In genomic region chr19:49676136-49676689, GRCh38 we compare ENCODE assay signal across 1 cellular context.
A peak's percentile ranks its signal among the peaks of the same experiment; 100 is the strongest.
TF ChIP-seq lines count a peak whose summit lies in the region.

No MANE protein-coding gene starts in this region.

TF ChIP-seq in K562, 482 proteins besides CTCF, POLR2A, EP300 and RAD21 (continues in another document):
- peak; percentile 24 to 35; a peak in 3 of 4 replicates for TF ChIP-seq SIX5 (IDR thresholded peaks at IDR 0.05; ENCODE audit: borderline replicate concordance in 1 of 2, insufficient read depth in 1 of 2, low read depth in 1 of 2, low read length in 2 of 2)
- TF ChIP-seq ZNF12 (CRISPR knock-in tag; IDR thresholded peaks at IDR 0.05), result 0 out of 2 replicates have a peak, but pooled peaks have one; percentile 18
- TF ChIP-seq TAF9B (IDR thresholded peaks at IDR 0.05; ENCODE audit: partially characterized antibody), result peak; percentile 90
- TF ChIP-seq SIN3B (IDR thresholded peaks at IDR 0.05; ENCODE audit: low read depth), result no peak
- peak; percentile 98 for TF ChIP-seq ADNP (tag; IDR thresholded peaks at IDR 0.05)
- TF ChIP-seq POLR2G (IDR thresholded peaks at IDR 0.05; ENCODE audit: low read depth, low read length), result peak; percentile 13; the same call in 1 of the 2 replicates
- peak; percentile 86; the same call in 1 of the 2 replicates for TF ChIP-seq SREBF1 (IDR thresholded peaks at IDR 0.05; ENCODE audit: borderline replicate concordance, low read depth, low read length)
- TF ChIP-seq HEY1 (CRISPR knock-in tag; IDR thresholded peaks at IDR 0.05; ENCODE audit: borderline replicate concordance), result no peak
- TF ChIP-seq ZNF165 (CRISPR knock-in tag; IDR thresholded peaks at IDR 0.05; ENCODE audit: borderline replicate concordance), result no peak
- TF ChIP-seq MYBL2 (IDR thresholded peaks at IDR 0.05; ENCODE audit: low read depth), result no peak; the same call in 1 of the 2 replicates
- no peak for TF ChIP-seq MYBL2 (CRISPR knock-in tag; IDR thresholded peaks at IDR 0.05; ENCODE audit: borderline replicate concordance)
- 0 out of 4 replicates have a peak, but pooled peaks of 1 of the 2 experiments have one; percentile 10 for TF ChIP-seq ZNF639 (CRISPR knock-in tag; conservative IDR thresholded peaks at IDR 0.05 in 1 of 2, IDR thresholded peaks at IDR 0.05 in 1 of 2)
- TF ChIP-seq GABPB1 (CRISPR knock-in tag; IDR thresholded peaks at IDR 0.05), result 0 out of 2 replicates have a peak, but pooled peaks have one; percentile 52
- no peak for TF ChIP-seq ZNF609 (CRISPR knock-in tag; IDR thresholded peaks at IDR 0.05; ENCODE audit: borderline replicate concordance)
- peak; percentile 47; the same call in 1 of the 2 replicates for TF ChIP-seq SOX6 (IDR thresholded peaks at IDR 0.05)
- TF ChIP-seq SIN3A (IDR thresholded peaks at IDR 0.05; ENCODE audit: borderline replicate concordance in 2 of 2, control insufficient read depth in 1 of 2, low read depth in 2 of 2, low read length in 2 of 2), result peak in 1 of 2 experiments; percentile 72; a peak in 1 of 4 replicates
- no peak for TF ChIP-seq ZNF217 (CRISPR knock-in tag; IDR thresholded peaks at IDR 0.05)
- TF ChIP-seq MEIS2 (IDR thresholded peaks at IDR 0.05; ENCODE audit: partially characterized antibody), result peak; percentile 11
- TF ChIP-seq TEAD1 (CRISPR knock-in tag; IDR thresholded peaks at IDR 0.05), result peak; percentile 8 to 59; a peak in 1 of 4 replicates
- TF ChIP-seq SMAD4 (CRISPR knock-in tag; conservative IDR thresholded peaks at IDR 0.05), result 0 out of 2 replicates have a peak, but pooled peaks have one; percentile 33
- TF ChIP-seq BCLAF1 (IDR thresholded peaks at IDR 0.05; ENCODE audit: borderline replicate concordance in 1 of 2, control insufficient read depth in 1 of 2, low read depth in 2 of 2, low read length in 1 of 2), result peak in 1 of 2 experiments; percentile 98; a peak in 2 of 4 replicates
- TF ChIP-seq MBD2 (IDR thresholded peaks at IDR 0.05; ENCODE audit: borderline replicate concordance, low read depth), result peak; percentile 96
- TF ChIP-seq CGGBP1 (CRISPR knock-in tag; IDR thresholded peaks at IDR 0.05), result no peak
- TF ChIP-seq L3MBTL2 (IDR thresholded peaks at IDR 0.05), result peak; percentile 30
- TF ChIP-seq MAFF (IDR thresholded peaks at IDR 0.05; ENCODE audit: low read length), result peak; percentile 77
- no peak for TF ChIP-seq PHB (CRISPR knock-in tag; IDR thresholded peaks at IDR 0.05)
- TF ChIP-seq TOE1 (IDR thresholded peaks at IDR 0.05; ENCODE audit: borderline replicate concordance), result peak; percentile 98
- no peak for TF ChIP-seq TOE1 (CRISPR knock-in tag; IDR thresholded peaks at IDR 0.05; ENCODE audit: borderline replicate concordance, low read depth)
- TF ChIP-seq ZNF212 (CRISPR knock-in tag; IDR thresholded peaks at IDR 0.05), result no peak
- peak; percentile 68; the same call in 1 of the 2 replicates for TF ChIP-seq NFRKB (IDR thresholded peaks at IDR 0.05; ENCODE audit: low read depth)
- TF ChIP-seq HNRNPLL (IDR thresholded peaks at IDR 0.05; ENCODE audit: low read depth, low read length, poor library complexity, severe bottlenecking), result peak; percentile 9
- peak; percentile 98 for TF ChIP-seq SMARCA5 (IDR thresholded peaks at IDR 0.05)
- TF ChIP-seq ZNF140 (CRISPR knock-in tag; IDR thresholded peaks at IDR 0.05), result no peak
- TF ChIP-seq SPI1 (IDR thresholded peaks at IDR 0.05; ENCODE audit: borderline replicate concordance, low read depth, low read length), result peak; percentile 57; the same call in 1 of the 2 replicates
- no peak for TF ChIP-seq POLR3G (IDR thresholded peaks at IDR 0.05; ENCODE audit: extremely low read depth, insufficient read length, insufficient replicate concordance)
- TF ChIP-seq DACH1 (IDR thresholded peaks at IDR 0.05; ENCODE audit: partially characterized antibody), result no peak
- TF ChIP-seq POLR2AphosphoS5 (IDR thresholded peaks at IDR 0.05; ENCODE audit: control insufficient read depth, insufficient read depth, low read depth, low read length), result peak; percentile 80
- no peak for TF ChIP-seq FOXA1 (IDR thresholded peaks at IDR 0.05; ENCODE audit: borderline replicate concordance)
- TF ChIP-seq GABPA (tag; conservative IDR thresholded peaks at IDR 0.05; ENCODE audit: low read depth), result no peak
- TF ChIP-seq ATF4 (CRISPR knock-in tag; IDR thresholded peaks at IDR 0.05), result no peak
- peak; percentile 11; the same call in 1 of the 2 replicates for TF ChIP-seq CBFA2T3 (IDR thresholded peaks at IDR 0.05)
- TF ChIP-seq EP400 (IDR thresholded peaks at IDR 0.05), result peak; percentile 51
- peak; percentile 58; the same call in 1 of the 2 replicates for TF ChIP-seq ATF3 (IDR thresholded peaks at IDR 0.05)
- TF ChIP-seq ATF3 (CRISPR knock-in tag; conservative IDR thresholded peaks at IDR 0.05), result peak; percentile 38; the same call in 1 of the 2 replicates
- TF ChIP-seq NCOA6 (IDR thresholded peaks at IDR 0.05), result no peak
- no peak for TF ChIP-seq THRB (CRISPR knock-in tag; conservative IDR thresholded peaks at IDR 0.05)
- no peak for TF ChIP-seq ZNF121 (CRISPR knock-in tag; conservative IDR thresholded peaks at IDR 0.05)
- no peak for TF ChIP-seq ZNF655 (CRISPR knock-in tag; IDR thresholded peaks at IDR 0.05)
- TF ChIP-seq FOXJ3 (CRISPR knock-in tag; IDR thresholded peaks at IDR 0.05), result no peak
- peak; percentile 63; the same call in 1 of the 2 replicates for TF ChIP-seq PHF8 (IDR thresholded peaks at IDR 0.05; ENCODE audit: borderline replicate concordance, low read length)
- no peak for TF ChIP-seq ZNF277 (CRISPR knock-in tag; IDR thresholded peaks at IDR 0.05; ENCODE audit: borderline replicate concordance)
- TF ChIP-seq HDAC1 (IDR thresholded peaks at IDR 0.05), result peak in 1 of 2 experiments; percentile 78; a peak in 2 of 4 replicates
- peak; percentile 55; the same call in 1 of the 2 replicates for TF ChIP-seq NCOA1 (IDR thresholded peaks at IDR 0.05; ENCODE audit: low read depth)
- no peak; the same call in 1 of the 2 replicates for TF ChIP-seq ZNF143 (CRISPR knock-in tag; IDR thresholded peaks at IDR 0.05)
- no peak for TF ChIP-seq ZNF696 (CRISPR knock-in tag; conservative IDR thresholded peaks at IDR 0.05)
- TF ChIP-seq HMGN3 (IDR thresholded peaks at IDR 0.05; ENCODE audit: borderline replicate concordance, extremely low read depth, insufficient read length, low read depth, low read length), result no peak
